In the genomic region with DNA sequence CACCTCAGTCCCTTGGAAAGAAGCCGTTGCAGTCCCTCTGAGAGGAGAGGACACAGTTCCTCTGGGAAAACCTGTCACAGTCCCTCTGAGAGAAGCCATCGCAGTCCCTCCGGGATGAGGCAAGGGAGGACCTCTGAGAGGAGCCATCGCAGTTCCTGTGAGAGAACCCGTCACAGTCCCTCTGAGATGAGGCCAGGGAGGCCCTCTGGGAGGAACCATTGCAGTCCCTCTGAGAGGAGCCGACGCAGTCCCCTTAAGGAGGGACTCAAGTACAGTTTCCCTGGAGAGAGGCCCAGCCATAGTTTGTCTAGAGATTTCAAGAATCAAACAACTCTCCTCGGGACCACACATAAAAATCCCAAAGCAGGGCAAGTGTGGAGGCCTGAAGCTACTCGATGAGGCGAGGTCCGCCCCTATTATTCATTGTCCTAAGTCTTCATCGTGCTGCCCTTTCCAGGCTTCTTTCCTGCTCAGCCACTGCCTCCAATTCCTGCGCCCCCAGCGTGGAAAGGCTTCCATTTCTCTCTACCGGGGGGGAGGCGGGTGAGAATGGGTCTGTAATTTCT, we compare ENCODE assay signal across 8 cellular contexts. TPM values are rescaled to one million over a fixed set of nuclear protein-coding genes. Genes with fewer than 3 reads are reported as not detected.
DNase-seq lines count a peak whose midpoint lies in the region; ATAC-seq and TF ChIP-seq lines count a peak whose summit lies in the region.

No MANE protein-coding gene starts in this region.

- DNase-seq in activated naive CD4-positive, alpha-beta T cell treated with anti-CD3 and anti-CD28 coated beads for 36 hours = no peak
- no peak for DNase-seq in activated naive CD4-positive, alpha-beta T cell treated with anti-CD3 and anti-CD28 coated beads, Interleukin-2, amount 50 U/mL, for 16 hours
- DNase-seq in body of pancreas = peak in 1 of 4 donors; percentile 9
- DNase-seq in aorta = peak in 1 of 2 donors; percentile 44
- no peak for DNase-seq in NCI-H1436 treated with DMSO at 0.1 percent for 48 hours (lab: John Stamatoyannopoulos, UW)
- no peak for DNase-seq in NCI-H1092 treated with DMSO at 0.1 percent for 48 hours (lab: John Stamatoyannopoulos, UW)
- no peak for DNase-seq in NCI-H1694 treated with DMSO at 0.1 percent for 48 hours (lab: John Stamatoyannopoulos, UW)

- no peaks in the 10 kb centered on the region for H3K27me3 Mint-ChIP-seq in activated naive CD4-positive, alpha-beta T cell treated with anti-CD3 and anti-CD28 coated beads for 36 hours (ENCODE audit: low read depth)

- peaks cover 23% of the 10 kb centered on the region for H3K4me1 ChIP-seq in body of pancreas
- peaks cover 31% of the 10 kb centered on the region for H3K4me1 ChIP-seq in mononuclear cell (ENCODE audit: insufficient read depth, low read length)
- H3K4me1 ChIP-seq in aorta (ENCODE audit: control insufficient read depth in 1 of 2, insufficient read depth in 2 of 2, low read length in 2 of 2) = peaks cover 0 to 3% of the 10 kb centered on the region in 2 donors

- H3K9me3 ChIP-seq in body of pancreas (peaks cover 0 to 17% (median 0%) of the 10 kb centered on the region in 3 donors), mononuclear cell (ENCODE audit: low read depth, low read length) (peaks cover 5% of the 10 kb centered on the region), aorta (ENCODE audit: control insufficient read depth, low read length) (peaks cover 2% of the 10 kb centered on the region)

- intact Hi-C loops in activated naive CD4-positive, alpha-beta T cell treated with anti-CD3 and anti-CD28 coated beads for 36 hours (cut with micrococcal nuclease) = loop anchor here (1.0 to 10.0 kb wide), 4 partner anchors 57 to 367 kb away; a partner anchor contains a TSS
- intact Hi-C loops in body of pancreas (cut with DNase I) = no loop called here
- intact Hi-C loops in aorta (cut with DNase I) = loop anchor here in 1 of 2 donors (10.0 kb wide), 1 partner anchor 87 kb away; a partner anchor contains a TSS

- H3K36me3 ChIP-seq in body of pancreas (replicated peaks in 1 of 2; ENCODE audit: insufficient read depth in 1 of 2, low read depth in 2 of 2) (no peaks in the 10 kb centered on the region), aorta (ENCODE audit: control insufficient read depth in 1 of 2, insufficient read depth in 2 of 2, low read length in 1 of 2) (no peaks in the 10 kb centered on the region)

- H3K27ac Mint-ChIP-seq in activated naive CD4-positive, alpha-beta T cell treated with anti-CD3 and anti-CD28 coated beads for 36 hours = peak overlapping the region; percentile 90

- H3K27ac ChIP-seq in body of pancreas (peak overlapping the region in 3 of 4 donors; percentile 25 to 54 (median 37)), aorta (ENCODE audit: low read depth in 1 of 2, low read length in 2 of 2) (peak overlapping the region in 1 of 2 donors; percentile 0)

- WGBS in body of pancreas, 2 donors = 84 to 85% methylated on average over 13 to 16 of the region's 16 CpGs
- 87 to 89% methylated on average over 16 of the region's 16 CpGs for WGBS in aorta, 2 donors

- H3K4me1 Mint-ChIP-seq in activated naive CD4-positive, alpha-beta T cell treated with anti-CD3 and anti-CD28 coated beads for 36 hours (ENCODE audit: low read depth) = peaks cover 42% of the 10 kb centered on the region

- H3K4me3 Mint-ChIP-seq in activated naive CD4-positive, alpha-beta T cell treated with anti-CD3 and anti-CD28 coated beads for 36 hours = peak overlapping the region; percentile 99

- no peaks in the 10 kb centered on the region for H3K27me3 ChIP-seq in body of pancreas
- no peaks in the 10 kb centered on the region for H3K27me3 ChIP-seq in mononuclear cell (ENCODE audit: insufficient read depth, low read length)
- no peaks in the 10 kb centered on the region for H3K27me3 ChIP-seq in aorta (ENCODE audit: control insufficient read depth in 1 of 2, insufficient read depth in 2 of 2, low read length in 1 of 2)

- ATAC-seq in body of pancreas (no peak), aorta (ENCODE audit: low FRiP score) (peak; percentile 12)

- no peak for TF ChIP-seq POLR2A in body of pancreas (IDR thresholded peaks at IDR 0.05)

- no peak for TF ChIP-seq CTCF in body of pancreas (IDR thresholded peaks at IDR 0.05)

- CTCF ChIA-PET in activated naive CD4-positive, alpha-beta T cell treated with anti-CD3 and anti-CD28 coated beads for 36 hours (lab: Charles Lee) = interaction anchor here (0.7 kb wide), 1 partner anchor 45 kb away, joined by 3 read pairs; no protein-coding TSS in a partner anchor

- peak overlapping the region in 1 of 2 donors; percentile 57 for H3K4me3 ChIP-seq in body of pancreas
- H3K4me3 ChIP-seq in mononuclear cell (ENCODE audit: low read length) = peak overlapping the region; percentile 56
- H3K4me3 ChIP-seq in aorta (ENCODE audit: low read length in 2 of 2) = peak overlapping the region in 1 of 2 donors; percentile 8

- peaks cover 17% of the 10 kb centered on the region for H3K36me3 Mint-ChIP-seq in activated naive CD4-positive, alpha-beta T cell treated with anti-CD3 and anti-CD28 coated beads for 36 hours (ENCODE audit: low read depth)

- peaks cover 20% of the 10 kb centered on the region for H3K9me3 Mint-ChIP-seq in activated naive CD4-positive, alpha-beta T cell treated with anti-CD3 and anti-CD28 coated beads for 36 hours

RNA-seq across cellular contexts. Expression of a gene that starts 0.6 kb away (rescaled TPM):
- total RNA-seq in activated naive CD4-positive, alpha-beta T cell treated with anti-CD3 and anti-CD28 coated beads for 36 hours = 10 to 100 TPM; 34.7 to 35.8 TPM
- total RNA-seq in body of pancreas (10 to 100 TPM; 11.9 to 63.3 TPM), mononuclear cell (12.8 TPM), aorta (10 to 100 TPM; 29.5 to 41.7 TPM)
- polyA plus RNA-seq in aorta = 10 to 100 TPM; 12.1 to 21.2 TPM

RNA-seq across cellular contexts. Expression of a gene that starts 46.6 kb away (rescaled TPM):
- under 1 TPM; 0.17 to 0.30 TPM for total RNA-seq in activated naive CD4-positive, alpha-beta T cell treated with anti-CD3 and anti-CD28 coated beads for 36 hours
- total RNA-seq in body of pancreas (1 to 10 TPM; 1.3 to 2.1 TPM), mononuclear cell (0.84 TPM), aorta (1 to 10 TPM; 2.2 to 3.6 TPM)
- 1 to 10 TPM; 2.4 to 4.5 TPM for polyA plus RNA-seq in aorta

RNA-seq across cellular contexts. Expression of a gene that starts 46.6 kb away (rescaled TPM):
- total RNA-seq in activated naive CD4-positive, alpha-beta T cell treated with anti-CD3 and anti-CD28 coated beads for 36 hours = 10 to 100 TPM; 44.9 to 45.1 TPM
- 10 to 100 TPM in 1 of 2 donors, 1 to 10 TPM in 1; 9.9 to 17.9 TPM for total RNA-seq in body of pancreas
- 25.8 TPM for total RNA-seq in mononuclear cell
- 10 to 100 TPM; 16.4 to 21.9 TPM for total RNA-seq in aorta
- 10 to 100 TPM; 20.5 to 24.8 TPM for polyA plus RNA-seq in aorta
